ENCODE assay signal across 1 cellular context in genomic region chr1:112803906-112804762, GRCh38.
TF ChIP-seq lines count a peak whose summit lies in the region.

No MANE protein-coding gene starts in this region.

TF ChIP-seq in K562, 482 proteins besides CTCF, POLR2A, EP300 and RAD21 (continued from another document and continues in another):
- TF ChIP-seq SNIP1 (IDR thresholded peaks at IDR 0.05; ENCODE audit: low read depth), result no peak
- no peak for TF ChIP-seq GTF3C2 (IDR thresholded peaks at IDR 0.05; ENCODE audit: borderline replicate concordance, extremely low read depth, insufficient read length)
- TF ChIP-seq NUFIP1 (IDR thresholded peaks at IDR 0.05; ENCODE audit: partially characterized antibody), result no peak
- peak; percentile 84 for TF ChIP-seq ARID2 (IDR thresholded peaks at IDR 0.05)
- TF ChIP-seq U2AF2 (optimal IDR thresholded peaks at IDR 0.05; ENCODE audit: low read depth, low read length), result no peak
- TF ChIP-seq HDAC1 (IDR thresholded peaks at IDR 0.05), result no peak
- TF ChIP-seq TCF3 (CRISPR knock-in tag; IDR thresholded peaks at IDR 0.05), result peak; percentile 22; the same call in 1 of the 2 replicates
- TF ChIP-seq TAL1 (IDR thresholded peaks at IDR 0.05), result no peak
- no peak for TF ChIP-seq TRIM28 (IDR thresholded peaks at IDR 0.05)
- no peak for TF ChIP-seq PCBP1 (IDR thresholded peaks at IDR 0.05; ENCODE audit: low read depth, low read length, poor library complexity, severe bottlenecking)
- no peak for TF ChIP-seq TSHZ1 (CRISPR knock-in tag; IDR thresholded peaks at IDR 0.05)
- no peak for TF ChIP-seq CEBPG (CRISPR knock-in tag; IDR thresholded peaks at IDR 0.05)
- no peak for TF ChIP-seq CEBPG (tag; conservative IDR thresholded peaks at IDR 0.05 in 1 of 2, IDR thresholded peaks at IDR 0.05 in 1 of 2)
- TF ChIP-seq RB1 (IDR thresholded peaks at IDR 0.05; ENCODE audit: low read depth), result peak; percentile 63; the same call in 1 of the 2 replicates
- no peak for TF ChIP-seq HNRNPK (IDR thresholded peaks at IDR 0.05; ENCODE audit: low read depth, low read length, poor library complexity, severe bottlenecking)
- TF ChIP-seq ZBTB40 (IDR thresholded peaks at IDR 0.05), result no peak
- no peak for TF ChIP-seq ZBTB40 (CRISPR knock-in tag; IDR thresholded peaks at IDR 0.05)
- TF ChIP-seq SRSF1 (IDR thresholded peaks at IDR 0.05; ENCODE audit: low read depth, low read length), result no peak
- no peak for TF ChIP-seq SMAD1 (IDR thresholded peaks at IDR 0.05; ENCODE audit: low read depth, low read length, partially characterized antibody)
- TF ChIP-seq POLR2G (IDR thresholded peaks at IDR 0.05; ENCODE audit: low read depth, low read length), result no peak
- TF ChIP-seq ETS1 (conservative IDR thresholded peaks at IDR 0.05; ENCODE audit: control insufficient read depth, low read depth, low read length), result no peak
- peak; percentile 67; the same call in 1 of the 2 replicates for TF ChIP-seq CTBP1 (IDR thresholded peaks at IDR 0.05; ENCODE audit: borderline replicate concordance)
- no peak for TF ChIP-seq RNF2 (IDR thresholded peaks at IDR 0.05)
- no peak for TF ChIP-seq ZNF707 (CRISPR knock-in tag; conservative IDR thresholded peaks at IDR 0.05)
- no peak for TF ChIP-seq HNRNPL (IDR thresholded peaks at IDR 0.05; ENCODE audit: low read depth, low read length)
- no peak for TF ChIP-seq ZBTB34 (CRISPR knock-in tag; IDR thresholded peaks at IDR 0.05)
- no peak for TF ChIP-seq ZBTB11 (CRISPR knock-in tag; IDR thresholded peaks at IDR 0.05)
- TF ChIP-seq PPARD (CRISPR knock-in tag; IDR thresholded peaks at IDR 0.05), result no peak
- no peak for TF ChIP-seq NCOR1 (IDR thresholded peaks at IDR 0.05)
- TF ChIP-seq C11orf30 (IDR thresholded peaks at IDR 0.05; ENCODE audit: low read depth), result no peak
- no peak for TF ChIP-seq ZNF589 (CRISPR knock-in tag; IDR thresholded peaks at IDR 0.05; ENCODE audit: low read depth)
- no peak for TF ChIP-seq SMARCC2 (IDR thresholded peaks at IDR 0.05; ENCODE audit: low read depth)
- no peak for TF ChIP-seq GTF2F1 (IDR thresholded peaks at IDR 0.05; ENCODE audit: low read depth, low read length)
- no peak for TF ChIP-seq FOSL1 (tag; conservative IDR thresholded peaks at IDR 0.05)
- TF ChIP-seq MECOM (CRISPR knock-in tag; IDR thresholded peaks at IDR 0.05), result no peak
- TF ChIP-seq NFE2 (IDR thresholded peaks at IDR 0.05; ENCODE audit: low read depth), result no peak
- no peak for TF ChIP-seq COPS2 (conservative IDR thresholded peaks at IDR 0.05)
- no peak for TF ChIP-seq CSDE1 (IDR thresholded peaks at IDR 0.05)
- peak; percentile 19; the same call in 1 of the 2 replicates for TF ChIP-seq XRCC5 (IDR thresholded peaks at IDR 0.05; ENCODE audit: low read depth, low read length)
- TF ChIP-seq NR2F6 (CRISPR knock-in tag; IDR thresholded peaks at IDR 0.05), result no peak
- TF ChIP-seq HBP1 (CRISPR knock-in tag; IDR thresholded peaks at IDR 0.05), result no peak
- TF ChIP-seq ILF3 (IDR thresholded peaks at IDR 0.05; ENCODE audit: borderline replicate concordance), result no peak
- no peak for TF ChIP-seq ZEB2 (IDR thresholded peaks at IDR 0.05)
